Comparison of ENCODE assay signal across 1 cellular context in genomic region chr20:33670715-33671499, GRCh38.
TF ChIP-seq lines count a peak whose summit lies in the region.

No MANE protein-coding gene starts in this region.

TF ChIP-seq in IMR-90, 13 proteins besides CTCF, POLR2A, EP300 and RAD21:
- no peak for TF ChIP-seq CHD1 (IDR thresholded peaks at IDR 0.05; ENCODE audit: low read depth, low read length)
- TF ChIP-seq RFX5 (IDR thresholded peaks at IDR 0.05; ENCODE audit: low read depth, low read length): no peak
- TF ChIP-seq NFE2L2 (IDR thresholded peaks at IDR 0.05; ENCODE audit: low read depth, low read length): no peak
- no peak for TF ChIP-seq MAZ (IDR thresholded peaks at IDR 0.05; ENCODE audit: borderline replicate concordance, low read depth, low read length)
- no peak for TF ChIP-seq SMC3 (IDR thresholded peaks at IDR 0.05; ENCODE audit: low read depth, low read length)
- TF ChIP-seq MXI1 (IDR thresholded peaks at IDR 0.05; ENCODE audit: borderline replicate concordance, low read depth, low read length): no peak
- TF ChIP-seq CEBPB (IDR thresholded peaks at IDR 0.05; ENCODE audit: low read depth, low read length): no peak
- no peak for TF ChIP-seq FOS (IDR thresholded peaks at IDR 0.05; ENCODE audit: low read depth, low read length)
- no peak for TF ChIP-seq RCOR1 (IDR thresholded peaks at IDR 0.05; ENCODE audit: insufficient replicate concordance, low read length)
- TF ChIP-seq BHLHE40 (IDR thresholded peaks at IDR 0.05; ENCODE audit: low read depth, low read length): no peak
- TF ChIP-seq USF2 (IDR thresholded peaks at IDR 0.05; ENCODE audit: low read depth, low read length): no peak
- no peak for TF ChIP-seq ELK1 (IDR thresholded peaks at IDR 0.05; ENCODE audit: borderline replicate concordance, low read depth, low read length)
- no peak for TF ChIP-seq MAFK (IDR thresholded peaks at IDR 0.05; ENCODE audit: low read depth, low read length)
